ENCODE assay signal across 14 cellular contexts in the genomic region with DNA sequence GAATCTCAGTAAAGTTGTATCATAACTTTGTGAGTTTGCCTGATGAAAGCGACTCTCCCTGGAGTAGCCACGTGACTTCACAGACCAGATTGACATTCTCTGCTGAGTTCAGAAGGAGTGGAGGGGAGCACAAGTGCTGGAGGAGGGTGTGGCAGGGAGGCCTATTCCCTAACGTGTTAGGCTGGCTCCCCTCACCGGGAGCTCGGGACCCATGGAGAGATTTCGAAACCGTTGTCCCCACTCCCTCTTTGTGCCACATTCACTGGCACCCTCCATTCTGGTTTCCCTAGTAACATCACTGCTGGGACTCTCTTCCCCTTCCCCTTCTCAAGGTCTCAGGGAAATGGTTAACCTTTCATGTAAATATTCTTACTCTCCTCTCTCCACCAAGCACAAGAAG.
DNase-seq lines count a peak whose midpoint lies in the region; ATAC-seq and TF ChIP-seq lines count a peak whose summit lies in the region.
"Had no signal": no experiment of that assay in that cellular context is flagged by ENCODE, and none has a peak within 500 bp of the region (broad histone marks: within the 10 kb centered on the region; RNA-seq: fewer than 3 reads in every experiment).

No MANE protein-coding gene starts in this region.

- no peak for TF ChIP-seq CTCF in Calu3 (IDR thresholded peaks at IDR 0.05; ENCODE audit: unreplicated experiment)
- no peak for TF ChIP-seq CTCF in OCI-LY3 (IDR thresholded peaks at IDR 0.05; ENCODE audit: low read depth, low read length)
- no peak for TF ChIP-seq CTCF in mesothelial cell of epicardium (IDR thresholded peaks at IDR 0.05; ENCODE audit: unreplicated experiment)
- no peak for TF ChIP-seq CTCF in upper lobe of left lung (IDR thresholded peaks at IDR 0.05)
- no peak for TF ChIP-seq CTCF in natural killer cell (IDR thresholded peaks at IDR 0.05)

- H4K20me1 ChIP-seq in OCI-LY3 (ENCODE audit: insufficient read depth, low read length): no peaks in the 10 kb centered on the region

- H3K36me3 Mint-ChIP-seq in Calu3 (ENCODE audit: insufficient read depth, unreplicated experiment) (peaks cover 64% of the 10 kb centered on the region), mesothelial cell of epicardium (peaks cover 39% of the 10 kb centered on the region), natural killer cell (no peaks in the 10 kb centered on the region)

- no peak overlapping the region for H3K4me3 Mint-ChIP-seq in Calu3 (ENCODE audit: low read depth, unreplicated experiment)
- H3K4me3 Mint-ChIP-seq in mesothelial cell of epicardium: no peak overlapping the region
- H3K4me3 Mint-ChIP-seq in natural killer cell: no peak overlapping the region
- H3K4me3 Mint-ChIP-seq: CD8-positive, alpha-beta T cell had no signal

- no TSS peak for BruUV-seq in Calu3 (replicated peaks; lab: Mats Ljungman, UMichigan)

- H3K36me3 ChIP-seq in OCI-LY3 (replicated peaks; ENCODE audit: low read depth, low read length) (peaks cover 72% of the 10 kb centered on the region), upper lobe of left lung (peaks cover 6 to 40% (median 22%) of the 10 kb centered on the region in 4 donors)

- H3K27ac Mint-ChIP-seq in Calu3 (ENCODE audit: unreplicated experiment) (peak overlapping the region; percentile 64), mesothelial cell of epicardium (peak overlapping the region; percentile 68), natural killer cell (no peak overlapping the region)
- H3K27ac Mint-ChIP-seq: CD8-positive, alpha-beta T cell had no signal

- no peaks in the 10 kb centered on the region for H3K27me3 ChIP-seq in OCI-LY3 (ENCODE audit: low read depth, low read length)
- no peaks in the 10 kb centered on the region for H3K27me3 ChIP-seq in upper lobe of left lung

- H3K4me1 ChIP-seq in OCI-LY3 (ENCODE audit: low read length) (peaks cover 32% of the 10 kb centered on the region), upper lobe of left lung (peaks cover 0 to 18% (median 7%) of the 10 kb centered on the region in 4 donors)

- intact Hi-C loops in Calu3 (cut with micrococcal nuclease; ENCODE audit: unreplicated experiment) (no loop called here), natural killer cell (cut with micrococcal nuclease) (no loop called here)

- H2AFZ ChIP-seq in OCI-LY3 (ENCODE audit: low read depth, low read length): no peak overlapping the region
- H2AFZ ChIP-seq: GM23248 had no signal

- H3K27me3 Mint-ChIP-seq in Calu3 (ENCODE audit: unreplicated experiment): no peaks in the 10 kb centered on the region
- H3K27me3 Mint-ChIP-seq in mesothelial cell of epicardium (ENCODE audit: low read depth): no peaks in the 10 kb centered on the region
- no peaks in the 10 kb centered on the region for H3K27me3 Mint-ChIP-seq in natural killer cell (ENCODE audit: low read depth in 2 of 2)

- TF ChIP-seq POLR2A in upper lobe of left lung (IDR thresholded peaks at IDR 0.05): no peak

- H3K4me3 ChIP-seq in OCI-LY3 (ENCODE audit: low read length): peak overlapping the region; percentile 21
- no peak overlapping the region for H3K4me3 ChIP-seq in upper lobe of left lung
- H3K4me3 ChIP-seq: GM23248 had no signal

- H3K9me3 Mint-ChIP-seq in Calu3 (ENCODE audit: low read depth, unreplicated experiment) (no peaks in the 10 kb centered on the region), mesothelial cell of epicardium (no peaks in the 10 kb centered on the region), natural killer cell (no peaks in the 10 kb centered on the region)
- H3K9me3 Mint-ChIP-seq: CD8-positive, alpha-beta T cell had no signal

- no peak for TF ChIP-seq EP300 in upper lobe of left lung (IDR thresholded peaks at IDR 0.05)

- CTCF ChIA-PET in Calu3 (lab: Charles Lee): no interaction called here

- no peak for DNase-seq in Calu3
- no peak for DNase-seq in mesothelial cell of epicardium (ENCODE audit: low spot score in 2 of 2, unreplicated experiment in 2 of 2)
- peak in 1 of 2 donors; percentile 75 for DNase-seq in upper lobe of left lung
- no peak for DNase-seq in left lobe of liver (ENCODE audit: low spot score)
- no peak for DNase-seq in natural killer cell
- DNase-seq: CD8-positive, alpha-beta T cell; GM23248; KG1; NCI-H1436 treated with DMSO at 0.1 percent for 48 hours; NCI-H2029 treated with DMSO at 0.1 percent for 48 hours; SHP77 treated with DMSO at 0.1 percent for 48 hours had no signal

- H3K9me3 ChIP-seq in OCI-LY3 (ENCODE audit: insufficient read depth, low read length): no peaks in the 10 kb centered on the region
- no peaks in the 10 kb centered on the region for H3K9me3 ChIP-seq in upper lobe of left lung

- WGBS in upper lobe of left lung, 2 donors: 45 to 54% methylated on average over 5 to 7 of the region's 7 CpGs

- H3K4me1 Mint-ChIP-seq in Calu3 (ENCODE audit: low read depth, unreplicated experiment) (peaks cover 7% of the 10 kb centered on the region), mesothelial cell of epicardium (peaks cover 15% of the 10 kb centered on the region), natural killer cell (no peaks in the 10 kb centered on the region)

- H3K4me2 ChIP-seq in OCI-LY3 (ENCODE audit: low read length): peak overlapping the region; percentile 52

- H3K9ac ChIP-seq in OCI-LY3 (ENCODE audit: low read length): peak overlapping the region; percentile 34; the same call in 1 of the 2 replicates
- H3K9ac ChIP-seq: GM23248 had no signal

- ATAC-seq in upper lobe of left lung (ENCODE audit: low FRiP score in 2 of 2): peak; percentile 50 to 55
- ATAC-seq in GM18519 (IDR thresholded peaks at IDR 0.05; ENCODE audit: low FRiP score, unreplicated experiment): no peak
- ATAC-seq in left lobe of liver: no peak
- ATAC-seq in natural killer cell: no peak
- ATAC-seq: CD8-positive, alpha-beta T cell; HepG2 had no signal

- peak overlapping the region; percentile 83 for H3K27ac ChIP-seq in OCI-LY3 (ENCODE audit: low read length)
- H3K27ac ChIP-seq in upper lobe of left lung: peak overlapping the region in 3 of 4 donors; percentile 1 to 53 (median 30)
- H3K27ac ChIP-seq: GM23248 had no signal

- H3K79me2 ChIP-seq in OCI-LY3 (ENCODE audit: low read length): no peaks in the 10 kb centered on the region

Comparison
In these comparisons a context has a peak if more than half of its experiments do, and no peak if none do; other contexts are left out.
1. H3K27ac Mint-ChIP-seq: peak in Calu3 (single experiment) and mesothelial cell of epicardium (single experiment); none in natural killer cell (0 of 2).
2. ATAC-seq: peak in upper lobe of left lung (2 of 2); none in GM18519 (single experiment), left lobe of liver (single experiment) and natural killer cell (0 of 3).